In the genomic region with DNA sequence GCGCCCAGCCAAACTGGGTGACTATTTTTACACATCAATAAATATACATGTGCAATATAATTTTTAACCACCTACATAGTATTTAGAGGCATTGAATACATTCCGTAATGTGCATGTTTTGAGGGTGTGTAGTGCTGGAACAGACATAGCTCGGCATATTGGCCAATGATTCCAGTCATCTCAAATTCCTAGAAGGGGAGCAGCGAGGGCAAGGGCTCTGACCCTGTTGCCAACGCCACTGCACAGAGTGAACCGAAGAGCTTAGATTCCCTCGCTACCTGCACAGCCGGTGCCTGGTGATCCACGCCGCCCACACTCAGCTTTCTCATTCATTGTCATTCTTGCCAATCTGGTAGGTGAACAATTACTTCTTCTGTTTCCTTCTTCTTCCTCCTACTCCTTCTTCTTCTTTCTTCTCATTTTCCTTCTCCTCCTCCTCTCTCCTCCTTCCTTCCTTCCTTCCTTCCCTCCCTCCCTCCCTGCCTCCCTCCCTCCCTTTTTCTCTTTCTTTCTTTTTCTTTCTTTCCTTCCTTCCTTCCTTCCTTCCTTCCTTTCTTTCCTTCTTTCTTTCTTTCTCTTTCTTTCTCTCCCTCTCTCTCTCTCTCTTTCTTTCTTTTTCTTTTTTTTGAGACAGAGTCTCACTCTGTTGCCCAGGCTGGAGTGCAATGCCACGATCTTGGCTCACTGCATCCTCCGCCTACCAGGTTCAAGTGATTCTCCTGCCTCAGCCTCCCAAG, we compare ENCODE assay signal across 1 cellular context.
TF ChIP-seq lines count a peak whose summit lies in the region.

No MANE protein-coding gene starts in this region.

TF ChIP-seq in SK-N-SH, 30 proteins besides CTCF, POLR2A, EP300 and RAD21 (continued from another document):
- TF ChIP-seq, protein P1, sequence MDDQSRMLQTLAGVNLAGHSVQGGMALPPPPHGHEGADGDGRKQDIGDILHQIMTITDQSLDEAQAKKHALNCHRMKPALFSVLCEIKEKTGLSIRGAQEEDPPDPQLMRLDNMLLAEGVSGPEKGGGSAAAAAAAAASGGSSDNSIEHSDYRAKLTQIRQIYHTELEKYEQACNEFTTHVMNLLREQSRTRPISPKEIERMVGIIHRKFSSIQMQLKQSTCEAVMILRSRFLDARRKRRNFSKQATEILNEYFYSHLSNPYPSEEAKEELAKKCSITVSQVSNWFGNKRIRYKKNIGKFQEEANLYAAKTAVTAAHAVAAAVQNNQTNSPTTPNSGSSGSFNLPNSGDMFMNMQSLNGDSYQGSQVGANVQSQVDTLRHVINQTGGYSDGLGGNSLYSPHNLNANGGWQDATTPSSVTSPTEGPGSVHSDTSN (IDR thresholded peaks at IDR 0.05), result no peak
- TF ChIP-seq YY1 (IDR thresholded peaks at IDR 0.05; ENCODE audit: low read depth) (no peak), ELF1 (IDR thresholded peaks at IDR 0.05) (no peak), TCF12 (IDR thresholded peaks at IDR 0.05) (no peak), GABPA (IDR thresholded peaks at IDR 0.05; ENCODE audit: low read depth) (no peak), RCOR1 (IDR thresholded peaks at IDR 0.05; ENCODE audit: low read length) (no peak), TEAD4 (IDR thresholded peaks at IDR 0.05; ENCODE audit: borderline replicate concordance, insufficient read depth) (no peak), EZH2phosphoT487 (IDR thresholded peaks at IDR 0.05; ENCODE audit: borderline replicate concordance, low read depth) (no peak)
